8 cellular contexts compared by ENCODE assay signal in the genomic region with DNA sequence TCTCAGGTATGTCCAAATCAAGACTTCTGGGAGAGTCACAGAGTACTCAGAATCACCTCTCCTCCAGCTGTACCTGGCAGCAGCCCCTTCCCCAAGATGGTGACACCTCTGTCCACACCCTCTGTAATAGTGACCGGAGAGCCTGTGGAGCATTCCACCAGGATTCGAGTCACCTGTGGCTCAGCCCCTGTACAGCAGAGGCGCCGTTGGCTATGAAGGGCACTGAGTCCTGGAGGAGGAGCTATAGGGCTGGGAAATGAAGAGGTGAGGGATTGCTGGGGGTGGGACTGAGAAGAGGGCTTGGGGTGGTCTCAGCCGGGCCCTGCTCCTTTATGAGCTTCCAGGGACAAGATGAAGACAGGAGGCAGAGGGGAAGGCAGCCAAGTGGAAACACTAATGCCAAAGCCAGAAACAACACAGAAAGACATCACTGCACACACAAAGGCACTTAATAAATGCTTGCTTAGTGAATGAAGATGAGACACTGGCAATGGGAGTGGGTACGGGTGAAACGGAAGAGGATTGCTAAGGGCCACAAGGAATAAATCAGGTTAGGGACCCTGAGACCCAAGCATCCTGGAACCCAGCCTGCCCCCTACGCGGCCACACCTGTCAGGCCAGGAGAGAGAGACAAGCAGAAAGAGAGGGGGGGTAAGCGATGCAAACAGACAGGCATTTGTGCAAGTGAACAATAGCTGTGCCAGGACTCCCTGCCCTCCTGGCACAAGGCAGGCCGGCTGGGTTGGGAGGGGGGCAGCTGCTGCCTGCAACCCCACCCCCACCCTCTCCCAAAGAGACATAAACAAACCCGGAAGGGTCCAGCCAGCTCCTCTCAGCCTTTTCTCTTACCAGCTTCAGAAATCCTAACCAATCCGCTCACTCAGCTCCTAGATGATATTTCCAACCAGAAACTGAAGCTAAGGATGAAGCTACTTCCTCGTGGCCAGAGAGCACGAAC. TPM values are rescaled to one million over a fixed set of nuclear protein-coding genes. Genes with fewer than 3 reads are reported as not detected.
DNase-seq lines count a peak whose midpoint lies in the region; ATAC-seq lines count a peak whose summit lies in the region.

No MANE protein-coding gene starts in this region.

- H3K36me3 Mint-ChIP-seq in activated T-cell treated with anti-CD3 and anti-CD28 coated beads, Interleukin-2, amount 50 U/mL, for 4 hours (ENCODE audit: insufficient read depth), result peaks cover 24% of the 10 kb centered on the region
- H3K36me3 Mint-ChIP-seq in activated CD8-positive, alpha-beta T cell treated with anti-CD3 and anti-CD28 coated beads, Interleukin-2, amount 10 ng/mL, durations not matched to agents 7 days and 5 days (ENCODE audit: low read depth), result peaks cover 56% of the 10 kb centered on the region

- POLR2A ChIA-PET in activated CD8-positive, alpha-beta T cell treated with anti-CD3 and anti-CD28 coated beads, Interleukin-2, amount 10 ng/mL, durations not matched to agents 7 days and 5 days (lab: Charles Lee), result interaction anchor here (0.7 to 5.4 kb wide), 5 partner anchors 9 to 40 kb away, joined by 3 to 45 read pairs (median 3); no protein-coding TSS in a partner anchor

- H3K27ac Mint-ChIP-seq in activated CD8-positive, alpha-beta T cell treated with anti-CD3 and anti-CD28 coated beads, Interleukin-2, amount 10 ng/mL, durations not matched to agents 7 days and 5 days, result peak overlapping the region; percentile 93

- no peak for ATAC-seq in activated T-cell treated with anti-CD3 and anti-CD28 coated beads, Interleukin-2, amount 50 U/mL, for 4 hours
- ATAC-seq in activated CD8-positive, alpha-beta T cell treated with anti-CD3 and anti-CD28 coated beads, Interleukin-2, amount 10 ng/mL, durations not matched to agents 7 days and 5 days, result no peak
- ATAC-seq in HG03280 (IDR thresholded peaks at IDR 0.05; ENCODE audit: unreplicated experiment) (no peak), GM21528 (IDR thresholded peaks at IDR 0.05; ENCODE audit: low FRiP score, unreplicated experiment) (no peak)

- no peaks in the 10 kb centered on the region for H3K9me3 ChIP-seq in stomach smooth muscle (ENCODE audit: control insufficient read depth in 2 of 2, low read length in 2 of 2)

- no peaks in the 10 kb centered on the region for H3K27me3 Mint-ChIP-seq in activated T-cell treated with anti-CD3 and anti-CD28 coated beads, Interleukin-2, amount 50 U/mL, for 4 hours (ENCODE audit: low read depth)
- H3K27me3 Mint-ChIP-seq in activated CD8-positive, alpha-beta T cell treated with anti-CD3 and anti-CD28 coated beads, Interleukin-2, amount 10 ng/mL, durations not matched to agents 7 days and 5 days (ENCODE audit: low read depth), result no peaks in the 10 kb centered on the region

- peak overlapping the region; percentile 88 for H3K27ac ChIP-seq in stomach smooth muscle (ENCODE audit: low read length)

- DNase-seq in activated T-cell treated with anti-CD3 and anti-CD28 coated beads, Interleukin-2, amount 50 U/mL, for 4 hours, result no peak
- DNase-seq in activated T-cell treated with anti-CD3 and anti-CD28 coated beads for 4 hours (no peak), hypothalamus (lab: John Stamatoyannopoulos, UW) (peak in 47 of 51 donors; percentile 18 to 92 (median 74)), HK-2 (ENCODE audit: unreplicated experiment) (no peak)
- DNase-seq in activated CD8-positive, alpha-beta T cell treated with anti-CD3 and anti-CD28 coated beads, Interleukin-2, amount 10 ng/mL, durations not matched to agents 7 days and 5 days, result no peak

- peak overlapping the region; percentile 95 for H3K4me3 Mint-ChIP-seq in activated T-cell treated with anti-CD3 and anti-CD28 coated beads, Interleukin-2, amount 50 U/mL, for 4 hours
- H3K4me3 Mint-ChIP-seq in activated CD8-positive, alpha-beta T cell treated with anti-CD3 and anti-CD28 coated beads, Interleukin-2, amount 10 ng/mL, durations not matched to agents 7 days and 5 days, result peak overlapping the region; percentile 96

- H3K4me1 Mint-ChIP-seq in activated T-cell treated with anti-CD3 and anti-CD28 coated beads, Interleukin-2, amount 50 U/mL, for 4 hours (ENCODE audit: low read depth), result peaks cover 75% of the 10 kb centered on the region
- peaks cover 74% of the 10 kb centered on the region for H3K4me1 Mint-ChIP-seq in activated CD8-positive, alpha-beta T cell treated with anti-CD3 and anti-CD28 coated beads, Interleukin-2, amount 10 ng/mL, durations not matched to agents 7 days and 5 days (ENCODE audit: low read depth)

- CTCF ChIA-PET in activated CD8-positive, alpha-beta T cell treated with anti-CD3 and anti-CD28 coated beads, Interleukin-2, amount 10 ng/mL, durations not matched to agents 7 days and 5 days (lab: Charles Lee), result interaction anchor here (0.7 to 12.0 kb wide), 6 partner anchors 15 to 92 kb away, joined by 3 to 135 read pairs (median 18); a partner anchor contains a TSS

- H3K4me1 ChIP-seq in stomach smooth muscle (ENCODE audit: control insufficient read depth, insufficient read depth, low read length), result peaks cover 82% of the 10 kb centered on the region

- peak overlapping the region; percentile 85 for H3K4me3 ChIP-seq in stomach smooth muscle (ENCODE audit: low read length in 2 of 2)

- H3K27me3 ChIP-seq in stomach smooth muscle (ENCODE audit: control insufficient read depth in 1 of 2, insufficient read depth in 2 of 2, low read length in 2 of 2), result no peaks in the 10 kb centered on the region

- no peaks in the 10 kb centered on the region for H3K9me3 Mint-ChIP-seq in activated T-cell treated with anti-CD3 and anti-CD28 coated beads, Interleukin-2, amount 50 U/mL, for 4 hours
- H3K9me3 Mint-ChIP-seq in activated CD8-positive, alpha-beta T cell treated with anti-CD3 and anti-CD28 coated beads, Interleukin-2, amount 10 ng/mL, durations not matched to agents 7 days and 5 days (ENCODE audit: insufficient read depth), result no peaks in the 10 kb centered on the region

- peak overlapping the region; percentile 60 to 86 for H3K9ac ChIP-seq in stomach smooth muscle (ENCODE audit: low read length in 2 of 2)

- no peaks in the 10 kb centered on the region for H3K36me3 ChIP-seq in stomach smooth muscle (ENCODE audit: control insufficient read depth in 2 of 2, insufficient read depth in 2 of 2, low read length in 2 of 2)

RNA-seq across cellular contexts. Expression of a gene that starts 3.9 kb away (rescaled TPM):
- 100 to 1,000 TPM; 144 to 174 (median 149) TPM for total RNA-seq in activated T-cell treated with anti-CD3 and anti-CD28 coated beads, Interleukin-2, amount 50 U/mL, for 4 hours
- total RNA-seq in activated CD8-positive, alpha-beta T cell treated with anti-CD3 and anti-CD28 coated beads, Interleukin-2, amount 10 ng/mL, durations not matched to agents 7 days and 5 days, result 100 to 1,000 TPM; 142 to 147 TPM

RNA-seq across cellular contexts. Expression of a gene that starts 33.0 kb away (rescaled TPM):
- not detected for total RNA-seq in activated T-cell treated with anti-CD3 and anti-CD28 coated beads, Interleukin-2, amount 50 U/mL, for 4 hours
- not detected for total RNA-seq in activated CD8-positive, alpha-beta T cell treated with anti-CD3 and anti-CD28 coated beads, Interleukin-2, amount 10 ng/mL, durations not matched to agents 7 days and 5 days

RNA-seq across cellular contexts. Expression of a gene that starts 40.3 kb away (rescaled TPM):
- 10 to 100 TPM; 32.2 to 38.3 (median 37.9) TPM for total RNA-seq in activated T-cell treated with anti-CD3 and anti-CD28 coated beads, Interleukin-2, amount 50 U/mL, for 4 hours
- total RNA-seq in activated CD8-positive, alpha-beta T cell treated with anti-CD3 and anti-CD28 coated beads, Interleukin-2, amount 10 ng/mL, durations not matched to agents 7 days and 5 days, result 10 to 100 TPM; 64.5 to 68.9 TPM

RNA-seq across cellular contexts. Expression of a gene that starts 46.3 kb away (rescaled TPM):
- total RNA-seq in activated T-cell treated with anti-CD3 and anti-CD28 coated beads, Interleukin-2, amount 50 U/mL, for 4 hours, result 100 to 1,000 TPM; 167 to 183 (median 173) TPM
- 100 to 1,000 TPM; 216 to 233 TPM for total RNA-seq in activated CD8-positive, alpha-beta T cell treated with anti-CD3 and anti-CD28 coated beads, Interleukin-2, amount 10 ng/mL, durations not matched to agents 7 days and 5 days

Comparison
In these comparisons a context has a peak if more than half of its experiments do, and no peak if none do; other contexts are left out.
1. DNase-seq: peak in hypothalamus (47 of 51); none in activated T-cell treated with anti-CD3 and anti-CD28 coated beads, Interleukin-2, amount 50 U/mL, for 4 hours (single experiment), activated T-cell treated with anti-CD3 and anti-CD28 coated beads for 4 hours (single experiment), activated CD8-positive, alpha-beta T cell treated with anti-CD3 and anti-CD28 coated beads, Interleukin-2, amount 10 ng/mL, durations not matched to agents 7 days and 5 days (single experiment) and HK-2 (single experiment).